29 cellular contexts compared by ENCODE assay signal in genomic region chr1:154519661-154520060, GRCh38. TPM values are rescaled to one million over a fixed set of nuclear protein-coding genes. Genes with fewer than 3 reads are reported as not detected.
A peak's percentile ranks its signal among the peaks of the same experiment; 100 is the strongest.
DNase-seq lines count a peak whose midpoint lies in the region; ATAC-seq and TF ChIP-seq lines count a peak whose summit lies in the region.
"Had no signal": no experiment of that assay in that cellular context is flagged by ENCODE, and none has a peak within 500 bp of the region (broad histone marks: within the 10 kb centered on the region; RNA-seq: fewer than 3 reads in every experiment).

No MANE protein-coding gene starts in this region.

- no peak overlapping the region for H3K4me3 Mint-ChIP-seq in dendritic cell treated with granulocyte-macrophage colony-stimulating factor and Interleukin-4, amounts not matched to agents 40 ng/mL and 50 ng/mL, for 4 days
- H3K4me3 Mint-ChIP-seq: activated naive CD4-positive, alpha-beta T cell treated with anti-CD3 and anti-CD28 coated beads, Interleukin-2, amount 10 ng/mL, durations not matched to agents 7 days and 5 days; CD4-positive, alpha-beta memory T cell; naive B cell; stimulated activated naive B cell treated with anti-CD40 and anti-IgM and Interleukin-4, amounts not matched to agents 10 μg/mL and 1 μg/mL and 100 μg/mL, for 72 hours had no signal

- peaks cover 11 to 16% of the 10 kb centered on the region in 2 donors for H3K4me1 ChIP-seq in lung (ENCODE audit: control insufficient read depth in 2 of 2, insufficient read depth in 2 of 2, low read length in 2 of 2)
- H3K4me1 ChIP-seq in upper lobe of left lung = peaks cover 26 to 36% (median 33%) of the 10 kb centered on the region in 4 donors

- no peaks in the 10 kb centered on the region for H3K9me3 Mint-ChIP-seq in dendritic cell treated with granulocyte-macrophage colony-stimulating factor and Interleukin-4, amounts not matched to agents 40 ng/mL and 50 ng/mL, for 4 days
- H3K9me3 Mint-ChIP-seq: activated naive CD4-positive, alpha-beta T cell treated with anti-CD3 and anti-CD28 coated beads, Interleukin-2, amount 10 ng/mL, durations not matched to agents 7 days and 5 days; stimulated activated naive B cell treated with anti-CD40 and anti-IgM and Interleukin-4, amounts not matched to agents 10 μg/mL and 1 μg/mL and 100 μg/mL, for 72 hours had no signal

- H3K9me3 ChIP-seq in lung (ENCODE audit: control insufficient read depth in 2 of 2, insufficient read depth in 1 of 2, low read length in 1 of 2) (no peaks in the 10 kb centered on the region), upper lobe of left lung (no peaks in the 10 kb centered on the region)
- H3K9me3 ChIP-seq: esophagus squamous epithelium, testis had no signal

- H3K27ac ChIP-seq in lung (ENCODE audit: low read depth in 1 of 2, low read length in 1 of 2) = peak overlapping the region in 1 of 2 donors; percentile 39
- peak overlapping the region in 3 of 4 donors; percentile 27 to 57 (median 34) for H3K27ac ChIP-seq in upper lobe of left lung
- H3K27ac ChIP-seq: 22Rv1, RWPE1 had no signal

- peak; percentile 16 for DNase-seq in NCI-H82 (lab: John Stamatoyannopoulos, UW)
- no peak for DNase-seq in NCI-H82 treated with DMSO at 0.1 percent for 48 hours (lab: John Stamatoyannopoulos, UW; ENCODE audit: unreplicated experiment)
- no peak for DNase-seq in lung (ENCODE audit: low spot score)
- DNase-seq in upper lobe of left lung = no peak
- DNase-seq in iPS-NIHi11 (ENCODE audit: low spot score) = no peak
- DNase-seq: activated naive CD4-positive, alpha-beta T cell treated with anti-CD3 and anti-CD28 coated beads, Interleukin-2, amount 10 ng/mL, durations not matched to agents 7 days and 5 days; AML-193; amygdala; CD4-positive, alpha-beta memory T cell; esophagus squamous epithelium; hypothalamus; naive B cell; NCI-H146; NCI-H2171; nucleus accumbens; stimulated activated CD4-positive, alpha-beta T cell treated with anti-CD3 and anti-CD28 coated beads, Interleukin-4, amount 100 ng/mL, for 24 hours; stimulated activated naive B cell treated with anti-CD40 and anti-IgM and Interleukin-4, amounts not matched to agents 10 μg/mL and 1 μg/mL and 100 μg/mL, for 72 hours had no signal

- H3K36me3 Mint-ChIP-seq in dendritic cell treated with granulocyte-macrophage colony-stimulating factor and Interleukin-4, amounts not matched to agents 40 ng/mL and 50 ng/mL, for 4 days (ENCODE audit: low read depth) = no peaks in the 10 kb centered on the region
- H3K36me3 Mint-ChIP-seq: activated naive CD4-positive, alpha-beta T cell treated with anti-CD3 and anti-CD28 coated beads, Interleukin-2, amount 10 ng/mL, durations not matched to agents 7 days and 5 days; CD4-positive, alpha-beta memory T cell; naive B cell; stimulated activated naive B cell treated with anti-CD40 and anti-IgM and Interleukin-4, amounts not matched to agents 10 μg/mL and 1 μg/mL and 100 μg/mL, for 72 hours had no signal

- TF ChIP-seq POLR2A in upper lobe of left lung (IDR thresholded peaks at IDR 0.05) = no peak

- ATAC-seq in lung (ENCODE audit: insufficient read depth, low FRiP score) (peak; percentile 39), upper lobe of left lung (ENCODE audit: low FRiP score in 2 of 2) (peak; percentile 24 to 48), HG03521 (IDR thresholded peaks at IDR 0.05; ENCODE audit: unreplicated experiment) (no peak), HG02973 (IDR thresholded peaks at IDR 0.05; ENCODE audit: unreplicated experiment) (no peak)
- ATAC-seq: K562; SK-N-SH treated with all-trans-retinoic acid at 6 μM for 48 hours; stimulated activated naive B cell treated with anti-CD40 and anti-IgM and Interleukin-4, amounts not matched to agents 10 μg/mL and 1 μg/mL and 100 μg/mL, for 72 hours had no signal

- peak overlapping the region; percentile 96 for H3K27ac Mint-ChIP-seq in dendritic cell treated with granulocyte-macrophage colony-stimulating factor and Interleukin-4, amounts not matched to agents 40 ng/mL and 50 ng/mL, for 4 days
- H3K27ac Mint-ChIP-seq: activated naive CD4-positive, alpha-beta T cell treated with anti-CD3 and anti-CD28 coated beads, Interleukin-2, amount 10 ng/mL, durations not matched to agents 7 days and 5 days; stimulated activated naive B cell treated with anti-CD40 and anti-IgM and Interleukin-4, amounts not matched to agents 10 μg/mL and 1 μg/mL and 100 μg/mL, for 72 hours had no signal

- WGBS in lung, 2 donors = 67% methylated on average over 9 of the region's 9 CpGs
- 62 to 86% methylated on average over 9 of the region's 9 CpGs for WGBS in upper lobe of left lung, 2 donors

- intact Hi-C loops in dendritic cell treated with granulocyte-macrophage colony-stimulating factor and Interleukin-4, amounts not matched to agents 40 ng/mL and 50 ng/mL, for 4 days (cut with micrococcal nuclease) = loop anchor here (5.0 kb wide), 1 partner anchor 37 kb away; no protein-coding TSS in a partner anchor

- H3K27me3 ChIP-seq in lung (ENCODE audit: control insufficient read depth, insufficient read depth) = no peaks in the 10 kb centered on the region
- H3K27me3 ChIP-seq in upper lobe of left lung = no peaks in the 10 kb centered on the region
- H3K27me3 ChIP-seq: esophagus squamous epithelium, testis had no signal

- TF ChIP-seq CTCF in lung (IDR thresholded peaks at IDR 0.05; ENCODE audit: control extremely low read depth, extremely low read depth) = no peak
- no peak for TF ChIP-seq CTCF in upper lobe of left lung (IDR thresholded peaks at IDR 0.05)

- H3K36me3 ChIP-seq in lung (ENCODE audit: control insufficient read depth in 2 of 2, insufficient read depth in 2 of 2, low read length in 2 of 2) = no peaks in the 10 kb centered on the region
- no peaks in the 10 kb centered on the region for H3K36me3 ChIP-seq in upper lobe of left lung
- H3K36me3 ChIP-seq: esophagus squamous epithelium had no signal

- TF ChIP-seq EP300 in upper lobe of left lung (IDR thresholded peaks at IDR 0.05) = no peak

- H3K27me3 Mint-ChIP-seq in dendritic cell treated with granulocyte-macrophage colony-stimulating factor and Interleukin-4, amounts not matched to agents 40 ng/mL and 50 ng/mL, for 4 days = peaks cover 27% of the 10 kb centered on the region

- H3K4me1 Mint-ChIP-seq in dendritic cell treated with granulocyte-macrophage colony-stimulating factor and Interleukin-4, amounts not matched to agents 40 ng/mL and 50 ng/mL, for 4 days (ENCODE audit: low read depth) = peaks cover 55% of the 10 kb centered on the region
- H3K4me1 Mint-ChIP-seq: activated naive CD4-positive, alpha-beta T cell treated with anti-CD3 and anti-CD28 coated beads, Interleukin-2, amount 10 ng/mL, durations not matched to agents 7 days and 5 days; naive B cell had no signal

- H3K4me3 ChIP-seq in lung (no peak overlapping the region), upper lobe of left lung (no peak overlapping the region)
- H3K4me3 ChIP-seq: coronary artery, esophagus squamous epithelium, K562, testis had no signal

RNA-seq across cellular contexts. Expression of gene SHE, which starts 17.4 kb away (rescaled TPM):
- 10 to 100 TPM; 25.3 to 33.5 TPM for total RNA-seq in lung
- 10 to 100 TPM; 15.1 to 16.8 TPM for polyA plus RNA-seq in lung
- total RNA-seq in upper lobe of left lung = 10 to 100 TPM; 25.8 to 55.4 (median 29.5) TPM
- total RNA-seq: bronchial epithelial cell; CD4-positive, alpha-beta memory T cell; T-helper 2 cell treated with Interferon-gamma antibody and Interleukin-4, amounts not matched to agents 100 ng/mL and 5 ng/mL, for 36 hours had no signal
- polyA plus RNA-seq: CD4-positive, alpha-beta memory T cell; mammary epithelial cell had no signal

RNA-seq across cellular contexts. Expression of gene TDRD10, which starts 17.6 kb away (rescaled TPM):
- total RNA-seq in lung (1 to 10 TPM; 1.9 to 8.5 TPM), upper lobe of left lung (10 to 100 TPM in 4 of 6 donors, 1 to 10 TPM in 2; 6.2 to 47.1 (median 12.6) TPM)
- 10 to 100 TPM in 1 of 2 donors, 1 to 10 TPM in 1; 6.1 to 12.6 TPM for polyA plus RNA-seq in lung
- total RNA-seq: CD4-positive, alpha-beta memory T cell; K562; T-helper 2 cell treated with Interferon-gamma antibody and Interleukin-4, amounts not matched to agents 100 ng/mL and 5 ng/mL, for 36 hours had no signal
- polyA plus RNA-seq: CD4-positive, alpha-beta memory T cell; K562; mammary epithelial cell had no signal

RNA-seq across cellular contexts. Expression of gene UBE2Q1, which starts 38.8 kb away (rescaled TPM):
- total RNA-seq in lung (10 to 100 TPM; 38.6 to 87.3 TPM), upper lobe of left lung (10 to 100 TPM; 19.9 to 90.9 (median 36.4) TPM)
- polyA plus RNA-seq in lung = 10 to 100 TPM; 34.3 to 47.9 TPM

RNA-seq across cellular contexts. Expression of gene CHRNB2, which starts 47.9 kb away (rescaled TPM):
- total RNA-seq in lung = under 1 TPM; 0.09 to 0.21 TPM
- polyA plus RNA-seq in lung = under 1 TPM; 0.06 to 0.07 TPM
- total RNA-seq in upper lobe of left lung = under 1 TPM in 1 of 6 donors, not detected in 5; 0.15 TPM
- total RNA-seq: bronchial epithelial cell; CD4-positive, alpha-beta memory T cell; K562; T-helper 2 cell treated with Interferon-gamma antibody and Interleukin-4, amounts not matched to agents 100 ng/mL and 5 ng/mL, for 36 hours had no signal
- polyA plus RNA-seq: CD4-positive, alpha-beta memory T cell had no signal

Comparison
In these comparisons a context has a peak if more than half of its experiments do, and no peak if none do; other contexts are left out.
1. ATAC-seq: peak in lung (single experiment) and upper lobe of left lung (2 of 2); none in HG03521 (single experiment) and HG02973 (single experiment).